In genomic region chr13:24199016-24199415, GRCh38 we compare ENCODE assay signal across 9 cellular contexts.
"Had no signal": no experiment of that assay in that cellular context is flagged by ENCODE, and none has a peak within 500 bp of the region (broad histone marks: within the 10 kb centered on the region; RNA-seq: fewer than 3 reads in every experiment).

No MANE protein-coding gene starts in this region.

- H3K27me3 ChIP-seq: brain microvascular endothelial cell, gastroesophageal sphincter, tibial nerve had no signal

- H3K4me3 ChIP-seq: gastroesophageal sphincter, skin epidermis, tibial nerve had no signal

- DNase-seq: activated CD4-positive, alpha-beta T cell treated with anti-CD3 and anti-CD28 coated beads, Interleukin-2, amount 50 U/mL, for 1 hour; amygdala; brain microvascular endothelial cell; islet precursor cell; mammary epithelial cell; T-helper 2 cell had no signal

- H3K27ac ChIP-seq: brain microvascular endothelial cell, gastroesophageal sphincter had no signal

- H3K9me3 ChIP-seq: gastroesophageal sphincter, tibial nerve had no signal

- H3K36me3 ChIP-seq: brain microvascular endothelial cell, gastroesophageal sphincter, tibial nerve had no signal
